Comparison of ENCODE assay signal across 2 cellular contexts in genomic region chr1:205620269-205620668, GRCh38.
TF ChIP-seq lines count a peak whose summit lies in the region.

No MANE protein-coding gene starts in this region.

TF ChIP-seq in IMR-90, 13 proteins besides CTCF, POLR2A, EP300 and RAD21:
- TF ChIP-seq MXI1 (IDR thresholded peaks at IDR 0.05; ENCODE audit: borderline replicate concordance, low read depth, low read length), result no peak

TF ChIP-seq in K562, 482 proteins besides CTCF, POLR2A, EP300 and RAD21:
- TF ChIP-seq, protein P1, sequence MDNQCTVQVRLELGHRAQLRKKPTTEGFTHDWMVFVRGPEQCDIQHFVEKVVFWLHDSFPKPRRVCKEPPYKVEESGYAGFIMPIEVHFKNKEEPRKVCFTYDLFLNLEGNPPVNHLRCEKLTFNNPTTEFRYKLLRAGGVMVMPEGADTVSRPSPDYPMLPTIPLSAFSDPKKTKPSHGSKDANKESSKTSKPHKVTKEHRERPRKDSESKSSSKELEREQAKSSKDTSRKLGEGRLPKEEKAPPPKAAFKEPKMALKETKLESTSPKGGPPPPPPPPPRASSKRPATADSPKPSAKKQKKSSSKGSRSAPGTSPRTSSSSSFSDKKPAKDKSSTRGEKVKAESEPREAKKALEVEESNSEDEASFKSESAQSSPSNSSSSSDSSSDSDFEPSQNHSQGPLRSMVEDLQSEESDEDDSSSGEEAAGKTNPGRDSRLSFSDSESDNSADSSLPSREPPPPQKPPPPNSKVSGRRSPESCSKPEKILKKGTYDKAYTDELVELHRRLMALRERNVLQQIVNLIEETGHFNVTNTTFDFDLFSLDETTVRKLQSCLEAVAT (IDR thresholded peaks at IDR 0.05), result no peak
- TF ChIP-seq U2AF2 (optimal IDR thresholded peaks at IDR 0.05; ENCODE audit: low read depth, low read length) (no peak), KAT7 (CRISPR knock-in tag; IDR thresholded peaks at IDR 0.05; ENCODE audit: borderline replicate concordance) (no peak), SUPT5H (IDR thresholded peaks at IDR 0.05) (no peak), ETS2 (tag; IDR thresholded peaks at IDR 0.05; ENCODE audit: borderline replicate concordance, poor library complexity, severe bottlenecking) (no peak), ZC3H11A (IDR thresholded peaks at IDR 0.05; ENCODE audit: low read depth, low read length) (no peak), TGIF2 (CRISPR knock-in tag; IDR thresholded peaks at IDR 0.05) (no peak), SMARCB1 (IDR thresholded peaks at IDR 0.05; ENCODE audit: insufficient read length, low read depth) (no peak), ZNF785 (CRISPR knock-in tag; IDR thresholded peaks at IDR 0.05) (no peak), PBX2 (CRISPR knock-in tag; IDR thresholded peaks at IDR 0.05; ENCODE audit: low read depth) (no peak), PBX2 (tag; conservative IDR thresholded peaks at IDR 0.05; ENCODE audit: low read depth) (no peak), RBFOX2 (IDR thresholded peaks at IDR 0.05; ENCODE audit: low read depth, low read length) (no peak), ZNF395 (CRISPR knock-in tag; IDR thresholded peaks at IDR 0.05) (no peak), HMG20A (CRISPR knock-in tag; conservative IDR thresholded peaks at IDR 0.05) (no peak)
